1 cellular context compared by ENCODE assay signal in the genomic region with DNA sequence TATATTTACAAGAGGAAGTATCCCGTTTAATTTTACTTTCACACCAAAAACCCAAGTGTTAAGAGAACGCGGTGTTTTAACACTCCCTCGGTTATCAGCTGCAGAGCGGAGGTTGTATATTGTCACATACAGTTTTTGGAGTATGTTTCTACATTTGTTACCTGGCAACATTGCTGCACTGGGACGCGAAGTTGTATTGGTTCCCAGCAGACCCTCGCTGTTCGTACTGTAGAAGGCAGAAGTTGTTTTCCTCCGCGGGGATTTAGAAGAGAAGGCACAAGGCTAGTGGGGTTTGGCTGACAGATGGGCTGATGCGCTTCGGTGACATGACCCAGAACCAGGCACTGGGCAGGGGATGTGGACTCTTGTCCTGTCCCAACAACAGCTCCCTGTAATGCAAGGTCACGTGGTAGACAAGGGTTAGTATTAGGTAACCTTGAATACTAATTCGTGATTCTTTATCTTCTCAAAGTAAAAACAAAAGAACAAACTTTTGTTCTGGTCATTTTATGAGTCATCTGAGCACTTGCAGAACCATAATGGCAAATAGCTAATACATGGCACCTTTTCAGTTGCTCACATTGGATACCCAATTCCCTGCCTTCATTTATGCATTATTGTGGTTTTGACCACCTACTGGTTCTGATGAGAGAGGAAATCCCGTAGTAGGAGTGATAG.
TF ChIP-seq lines count a peak whose summit lies in the region.

No MANE protein-coding gene starts in this region.

TF ChIP-seq in GM12878, 131 proteins besides CTCF, POLR2A, EP300 and RAD21 (continued from another document):
- TF ChIP-seq, protein P1, sequence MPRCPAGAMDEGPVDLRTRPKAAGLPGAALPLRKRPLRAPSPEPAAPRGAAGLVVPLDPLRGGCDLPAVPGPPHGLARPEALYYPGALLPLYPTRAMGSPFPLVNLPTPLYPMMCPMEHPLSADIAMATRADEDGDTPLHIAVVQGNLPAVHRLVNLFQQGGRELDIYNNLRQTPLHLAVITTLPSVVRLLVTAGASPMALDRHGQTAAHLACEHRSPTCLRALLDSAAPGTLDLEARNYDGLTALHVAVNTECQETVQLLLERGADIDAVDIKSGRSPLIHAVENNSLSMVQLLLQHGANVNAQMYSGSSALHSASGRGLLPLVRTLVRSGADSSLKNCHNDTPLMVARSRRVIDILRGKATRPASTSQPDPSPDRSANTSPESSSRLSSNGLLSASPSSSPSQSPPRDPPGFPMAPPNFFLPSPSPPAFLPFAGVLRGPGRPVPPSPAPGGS (IDR thresholded peaks at IDR 0.05; ENCODE audit: borderline replicate concordance, insufficient read depth, low read depth, low read length, poor library complexity, severe bottlenecking): peak; percentile 65
- TF ChIP-seq PAX8 (IDR thresholded peaks at IDR 0.05) (no peak), PAX5 (IDR thresholded peaks at IDR 0.05; ENCODE audit: borderline replicate concordance, low read depth, low read length) (0 out of 2 replicates have a peak, but pooled peaks have one; percentile 6), FOXM1 (IDR thresholded peaks at IDR 0.05; ENCODE audit: low read depth, low read length) (peak; percentile 57; the same call in 1 of the 2 replicates), MYB (IDR thresholded peaks at IDR 0.05; ENCODE audit: borderline replicate concordance, low read depth, low read length) (no peak), EGR1 (IDR thresholded peaks at IDR 0.05; ENCODE audit: borderline replicate concordance in 1 of 2, low read depth in 2 of 2, low read length in 2 of 2) (no peak), DPF2 (IDR thresholded peaks at IDR 0.05) (peak; percentile 52; the same call in 1 of the 2 replicates), WRNIP1 (IDR thresholded peaks at IDR 0.05; ENCODE audit: borderline replicate concordance, low read depth, low read length) (no peak), CBX5 (IDR thresholded peaks at IDR 0.05; ENCODE audit: low read depth) (no peak), ZNF24 (IDR thresholded peaks at IDR 0.05) (peak; percentile 62; the same call in 1 of the 2 replicates), NFIC (IDR thresholded peaks at IDR 0.05; ENCODE audit: low read depth, low read length) (peak; percentile 78), EED (IDR thresholded peaks at IDR 0.05; ENCODE audit: low read depth) (peak; percentile 66; the same call in 1 of the 2 replicates), BCL11A (IDR thresholded peaks at IDR 0.05; ENCODE audit: low read depth, low read length) (peak; percentile 31; the same call in 1 of the 2 replicates), IKZF1 (conservative IDR thresholded peaks at IDR 0.05) (peak; percentile 19), SIX5 (IDR thresholded peaks at IDR 0.05; ENCODE audit: low read depth, low read length, severe bottlenecking) (no peak), ZNF207 (IDR thresholded peaks at IDR 0.05; ENCODE audit: borderline replicate concordance) (no peak), NR2F1 (conservative IDR thresholded peaks at IDR 0.05) (0 out of 2 replicates have a peak, but pooled peaks have one; percentile 16), SMARCA5 (IDR thresholded peaks at IDR 0.05) (0 out of 2 replicates have a peak, but pooled peaks have one; percentile 55), NR2C2 (IDR thresholded peaks at IDR 0.05; ENCODE audit: borderline replicate concordance, control insufficient read depth, insufficient read length, low read depth) (no peak), POLR2AphosphoS5 (IDR thresholded peaks at IDR 0.05; ENCODE audit: low read length) (no peak), CBFB (IDR thresholded peaks at IDR 0.05; ENCODE audit: low read depth) (peak; percentile 75; the same call in 1 of the 2 replicates), RAD51 (IDR thresholded peaks at IDR 0.05) (peak; percentile 90), MTA3 (IDR thresholded peaks at IDR 0.05; ENCODE audit: borderline replicate concordance, low read length) (peak; percentile 36; the same call in 1 of the 2 replicates), BACH1 (IDR thresholded peaks at IDR 0.05; ENCODE audit: borderline replicate concordance) (0 out of 2 replicates have a peak, but pooled peaks have one; percentile 43), YY1 (IDR thresholded peaks at IDR 0.05; ENCODE audit: low read depth, low read length) (peak; percentile 34; the same call in 1 of the 2 replicates), RUNX3 (IDR thresholded peaks at IDR 0.05; ENCODE audit: low read length) (peak; percentile 95), STAT1 (conservative IDR thresholded peaks at IDR 0.05) (no peak), IKZF2 (IDR thresholded peaks at IDR 0.05) (peak; percentile 31 to 35; a peak in 2 of 4 replicates), IRF4 (IDR thresholded peaks at IDR 0.05; ENCODE audit: low read depth, low read length) (peak; percentile 84), ETV6 (conservative IDR thresholded peaks at IDR 0.05 in 1 of 2, IDR thresholded peaks at IDR 0.05 in 1 of 2; ENCODE audit: borderline replicate concordance in 1 of 2, low read depth in 1 of 2) (peak in 1 of 2 experiments; percentile 5; a peak in 1 of 4 replicates), BHLHE40 (IDR thresholded peaks at IDR 0.05; ENCODE audit: borderline replicate concordance in 1 of 2, low read depth in 2 of 2, low read length in 1 of 2) (peak; percentile 50 to 52; a peak in 2 of 4 replicates)
- TF ChIP-seq, protein P2, sequence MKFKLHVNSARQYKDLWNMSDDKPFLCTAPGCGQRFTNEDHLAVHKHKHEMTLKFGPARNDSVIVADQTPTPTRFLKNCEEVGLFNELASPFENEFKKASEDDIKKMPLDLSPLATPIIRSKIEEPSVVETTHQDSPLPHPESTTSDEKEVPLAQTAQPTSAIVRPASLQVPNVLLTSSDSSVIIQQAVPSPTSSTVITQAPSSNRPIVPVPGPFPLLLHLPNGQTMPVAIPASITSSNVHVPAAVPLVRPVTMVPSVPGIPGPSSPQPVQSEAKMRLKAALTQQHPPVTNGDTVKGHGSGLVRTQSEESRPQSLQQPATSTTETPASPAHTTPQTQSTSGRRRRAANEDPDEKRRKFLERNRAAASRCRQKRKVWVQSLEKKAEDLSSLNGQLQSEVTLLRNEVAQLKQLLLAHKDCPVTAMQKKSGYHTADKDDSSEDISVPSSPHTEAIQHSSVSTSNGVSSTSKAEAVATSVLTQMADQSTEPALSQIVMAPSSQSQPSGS (IDR thresholded peaks at IDR 0.05; ENCODE audit: low read length): peak; percentile 87
- TF ChIP-seq, protein P3, sequence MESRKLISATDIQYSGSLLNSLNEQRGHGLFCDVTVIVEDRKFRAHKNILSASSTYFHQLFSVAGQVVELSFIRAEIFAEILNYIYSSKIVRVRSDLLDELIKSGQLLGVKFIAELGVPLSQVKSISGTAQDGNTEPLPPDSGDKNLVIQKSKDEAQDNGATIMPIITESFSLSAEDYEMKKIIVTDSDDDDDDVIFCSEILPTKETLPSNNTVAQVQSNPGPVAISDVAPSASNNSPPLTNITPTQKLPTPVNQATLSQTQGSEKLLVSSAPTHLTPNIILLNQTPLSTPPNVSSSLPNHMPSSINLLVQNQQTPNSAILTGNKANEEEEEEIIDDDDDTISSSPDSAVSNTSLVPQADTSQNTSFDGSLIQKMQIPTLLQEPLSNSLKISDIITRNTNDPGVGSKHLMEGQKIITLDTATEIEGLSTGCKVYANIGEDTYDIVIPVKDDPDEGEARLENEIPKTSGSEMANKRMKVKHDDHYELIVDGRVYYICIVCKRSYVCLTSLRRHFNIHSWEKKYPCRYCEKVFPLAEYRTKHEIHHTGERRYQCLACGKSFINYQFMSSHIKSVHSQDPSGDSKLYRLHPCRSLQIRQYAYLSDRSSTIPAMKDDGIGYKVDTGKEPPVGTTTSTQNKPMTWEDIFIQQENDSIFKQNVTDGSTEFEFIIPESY (IDR thresholded peaks at IDR 0.05): no peak
- TF ChIP-seq, protein P4, sequence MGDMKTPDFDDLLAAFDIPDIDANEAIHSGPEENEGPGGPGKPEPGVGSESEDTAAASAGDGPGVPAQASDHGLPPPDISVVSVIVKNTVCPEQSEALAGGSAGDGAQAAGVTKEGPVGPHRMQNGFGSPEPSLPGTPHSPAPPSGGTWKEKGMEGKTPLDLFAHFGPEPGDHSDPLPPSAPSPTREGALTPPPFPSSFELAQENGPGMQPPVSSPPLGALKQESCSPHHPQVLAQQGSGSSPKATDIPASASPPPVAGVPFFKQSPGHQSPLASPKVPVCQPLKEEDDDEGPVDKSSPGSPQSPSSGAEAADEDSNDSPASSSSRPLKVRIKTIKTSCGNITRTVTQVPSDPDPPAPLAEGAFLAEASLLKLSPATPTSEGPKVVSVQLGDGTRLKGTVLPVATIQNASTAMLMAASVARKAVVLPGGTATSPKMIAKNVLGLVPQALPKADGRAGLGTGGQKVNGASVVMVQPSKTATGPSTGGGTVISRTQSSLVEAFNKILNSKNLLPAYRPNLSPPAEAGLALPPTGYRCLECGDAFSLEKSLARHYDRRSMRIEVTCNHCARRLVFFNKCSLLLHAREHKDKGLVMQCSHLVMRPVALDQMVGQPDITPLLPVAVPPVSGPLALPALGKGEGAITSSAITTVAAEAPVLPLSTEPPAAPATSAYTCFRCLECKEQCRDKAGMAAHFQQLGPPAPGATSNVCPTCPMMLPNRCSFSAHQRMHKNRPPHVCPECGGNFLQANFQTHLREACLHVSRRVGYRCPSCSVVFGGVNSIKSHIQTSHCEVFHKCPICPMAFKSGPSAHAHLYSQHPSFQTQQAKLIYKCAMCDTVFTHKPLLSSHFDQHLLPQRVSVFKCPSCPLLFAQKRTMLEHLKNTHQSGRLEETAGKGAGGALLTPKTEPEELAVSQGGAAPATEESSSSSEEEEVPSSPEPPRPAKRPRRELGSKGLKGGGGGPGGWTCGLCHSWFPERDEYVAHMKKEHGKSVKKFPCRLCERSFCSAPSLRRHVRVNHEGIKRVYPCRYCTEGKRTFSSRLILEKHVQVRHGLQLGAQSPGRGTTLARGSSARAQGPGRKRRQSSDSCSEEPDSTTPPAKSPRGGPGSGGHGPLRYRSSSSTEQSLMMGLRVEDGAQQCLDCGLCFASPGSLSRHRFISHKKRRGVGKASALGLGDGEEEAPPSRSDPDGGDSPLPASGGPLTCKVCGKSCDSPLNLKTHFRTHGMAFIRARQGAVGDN (IDR thresholded peaks at IDR 0.05): peak; percentile 74
- TF ChIP-seq, protein P5, sequence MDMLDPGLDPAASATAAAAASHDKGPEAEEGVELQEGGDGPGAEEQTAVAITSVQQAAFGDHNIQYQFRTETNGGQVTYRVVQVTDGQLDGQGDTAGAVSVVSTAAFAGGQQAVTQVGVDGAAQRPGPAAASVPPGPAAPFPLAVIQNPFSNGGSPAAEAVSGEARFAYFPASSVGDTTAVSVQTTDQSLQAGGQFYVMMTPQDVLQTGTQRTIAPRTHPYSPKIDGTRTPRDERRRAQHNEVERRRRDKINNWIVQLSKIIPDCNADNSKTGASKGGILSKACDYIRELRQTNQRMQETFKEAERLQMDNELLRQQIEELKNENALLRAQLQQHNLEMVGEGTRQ (IDR thresholded peaks at IDR 0.05; ENCODE audit: borderline replicate concordance, low read depth, low read length): peak; percentile 55; the same call in 1 of the 2 replicates
- TF ChIP-seq, protein P6, sequence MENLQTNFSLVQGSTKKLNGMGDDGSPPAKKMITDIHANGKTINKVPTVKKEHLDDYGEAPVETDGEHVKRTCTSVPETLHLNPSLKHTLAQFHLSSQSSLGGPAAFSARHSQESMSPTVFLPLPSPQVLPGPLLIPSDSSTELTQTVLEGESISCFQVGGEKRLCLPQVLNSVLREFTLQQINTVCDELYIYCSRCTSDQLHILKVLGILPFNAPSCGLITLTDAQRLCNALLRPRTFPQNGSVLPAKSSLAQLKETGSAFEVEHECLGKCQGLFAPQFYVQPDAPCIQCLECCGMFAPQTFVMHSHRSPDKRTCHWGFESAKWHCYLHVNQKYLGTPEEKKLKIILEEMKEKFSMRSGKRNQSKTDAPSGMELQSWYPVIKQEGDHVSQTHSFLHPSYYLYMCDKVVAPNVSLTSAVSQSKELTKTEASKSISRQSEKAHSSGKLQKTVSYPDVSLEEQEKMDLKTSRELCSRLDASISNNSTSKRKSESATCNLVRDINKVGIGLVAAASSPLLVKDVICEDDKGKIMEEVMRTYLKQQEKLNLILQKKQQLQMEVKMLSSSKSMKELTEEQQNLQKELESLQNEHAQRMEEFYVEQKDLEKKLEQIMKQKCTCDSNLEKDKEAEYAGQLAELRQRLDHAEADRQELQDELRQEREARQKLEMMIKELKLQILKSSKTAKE (IDR thresholded peaks at IDR 0.05; ENCODE audit: low read depth, poor library complexity, severe bottlenecking): peak; percentile 38
- TF ChIP-seq, protein P7, sequence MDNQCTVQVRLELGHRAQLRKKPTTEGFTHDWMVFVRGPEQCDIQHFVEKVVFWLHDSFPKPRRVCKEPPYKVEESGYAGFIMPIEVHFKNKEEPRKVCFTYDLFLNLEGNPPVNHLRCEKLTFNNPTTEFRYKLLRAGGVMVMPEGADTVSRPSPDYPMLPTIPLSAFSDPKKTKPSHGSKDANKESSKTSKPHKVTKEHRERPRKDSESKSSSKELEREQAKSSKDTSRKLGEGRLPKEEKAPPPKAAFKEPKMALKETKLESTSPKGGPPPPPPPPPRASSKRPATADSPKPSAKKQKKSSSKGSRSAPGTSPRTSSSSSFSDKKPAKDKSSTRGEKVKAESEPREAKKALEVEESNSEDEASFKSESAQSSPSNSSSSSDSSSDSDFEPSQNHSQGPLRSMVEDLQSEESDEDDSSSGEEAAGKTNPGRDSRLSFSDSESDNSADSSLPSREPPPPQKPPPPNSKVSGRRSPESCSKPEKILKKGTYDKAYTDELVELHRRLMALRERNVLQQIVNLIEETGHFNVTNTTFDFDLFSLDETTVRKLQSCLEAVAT (IDR thresholded peaks at IDR 0.05): peak; percentile 85
- TF ChIP-seq, protein P8, sequence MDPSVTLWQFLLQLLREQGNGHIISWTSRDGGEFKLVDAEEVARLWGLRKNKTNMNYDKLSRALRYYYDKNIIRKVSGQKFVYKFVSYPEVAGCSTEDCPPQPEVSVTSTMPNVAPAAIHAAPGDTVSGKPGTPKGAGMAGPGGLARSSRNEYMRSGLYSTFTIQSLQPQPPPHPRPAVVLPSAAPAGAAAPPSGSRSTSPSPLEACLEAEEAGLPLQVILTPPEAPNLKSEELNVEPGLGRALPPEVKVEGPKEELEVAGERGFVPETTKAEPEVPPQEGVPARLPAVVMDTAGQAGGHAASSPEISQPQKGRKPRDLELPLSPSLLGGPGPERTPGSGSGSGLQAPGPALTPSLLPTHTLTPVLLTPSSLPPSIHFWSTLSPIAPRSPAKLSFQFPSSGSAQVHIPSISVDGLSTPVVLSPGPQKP (IDR thresholded peaks at IDR 0.05; ENCODE audit: low read depth, low read length): no peak
- TF ChIP-seq, protein P9, sequence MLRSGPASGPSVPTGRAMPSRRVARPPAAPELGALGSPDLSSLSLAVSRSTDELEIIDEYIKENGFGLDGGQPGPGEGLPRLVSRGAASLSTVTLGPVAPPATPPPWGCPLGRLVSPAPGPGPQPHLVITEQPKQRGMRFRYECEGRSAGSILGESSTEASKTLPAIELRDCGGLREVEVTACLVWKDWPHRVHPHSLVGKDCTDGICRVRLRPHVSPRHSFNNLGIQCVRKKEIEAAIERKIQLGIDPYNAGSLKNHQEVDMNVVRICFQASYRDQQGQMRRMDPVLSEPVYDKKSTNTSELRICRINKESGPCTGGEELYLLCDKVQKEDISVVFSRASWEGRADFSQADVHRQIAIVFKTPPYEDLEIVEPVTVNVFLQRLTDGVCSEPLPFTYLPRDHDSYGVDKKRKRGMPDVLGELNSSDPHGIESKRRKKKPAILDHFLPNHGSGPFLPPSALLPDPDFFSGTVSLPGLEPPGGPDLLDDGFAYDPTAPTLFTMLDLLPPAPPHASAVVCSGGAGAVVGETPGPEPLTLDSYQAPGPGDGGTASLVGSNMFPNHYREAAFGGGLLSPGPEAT (IDR thresholded peaks at IDR 0.05; ENCODE audit: low read depth): no peak
- TF ChIP-seq, protein P10, sequence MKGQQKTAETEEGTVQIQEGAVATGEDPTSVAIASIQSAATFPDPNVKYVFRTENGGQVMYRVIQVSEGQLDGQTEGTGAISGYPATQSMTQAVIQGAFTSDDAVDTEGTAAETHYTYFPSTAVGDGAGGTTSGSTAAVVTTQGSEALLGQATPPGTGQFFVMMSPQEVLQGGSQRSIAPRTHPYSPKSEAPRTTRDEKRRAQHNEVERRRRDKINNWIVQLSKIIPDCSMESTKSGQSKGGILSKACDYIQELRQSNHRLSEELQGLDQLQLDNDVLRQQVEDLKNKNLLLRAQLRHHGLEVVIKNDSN (IDR thresholded peaks at IDR 0.05; ENCODE audit: borderline replicate concordance, extremely low read length, insufficient read depth, low read depth, low read length): peak; percentile 69
